Comparison of ENCODE assay signal across 1 cellular context in the genomic region with DNA sequence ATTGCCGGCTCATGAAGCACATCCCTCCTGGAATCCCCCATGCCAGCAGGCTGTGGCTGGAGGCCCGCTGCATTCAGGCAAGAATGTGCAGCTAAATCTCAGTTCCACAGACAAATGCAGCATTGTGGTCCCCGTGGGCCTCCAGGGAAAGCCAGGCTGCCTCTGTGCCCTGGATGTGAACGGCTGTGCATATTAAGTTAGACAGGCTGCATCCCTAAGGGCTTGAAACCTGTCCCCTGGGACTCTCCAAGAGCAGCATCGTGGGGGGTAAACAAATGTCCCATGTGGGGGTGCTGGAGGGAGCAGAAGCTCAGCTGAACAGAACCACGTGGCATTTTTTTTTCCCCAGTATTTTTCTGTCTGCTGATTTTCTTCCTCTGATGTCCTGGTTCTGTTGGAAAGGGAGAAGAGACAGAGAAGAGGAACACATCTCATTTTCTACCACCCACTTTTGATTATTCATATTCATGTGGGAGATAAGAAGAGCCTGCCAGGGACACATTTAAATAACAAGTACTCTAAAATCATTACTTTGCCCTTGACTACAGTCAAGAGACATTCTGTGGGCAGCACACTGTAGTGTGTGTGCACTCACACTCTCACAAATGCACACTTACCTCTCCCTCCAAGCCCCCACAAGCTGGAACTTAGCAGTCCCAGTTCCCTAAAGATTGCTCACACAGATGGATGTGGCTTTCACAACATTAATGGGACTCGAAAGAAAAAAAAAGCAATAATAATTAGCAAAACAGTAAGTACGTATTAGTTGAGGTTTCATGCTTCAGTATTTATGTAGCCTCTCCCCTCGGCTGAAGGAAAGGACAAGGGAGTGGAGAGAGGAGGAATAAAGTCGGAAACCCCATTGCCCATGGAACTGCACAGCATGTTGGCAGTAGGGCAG.
A peak's percentile ranks its signal among the peaks of the same experiment; 100 is the strongest.
TF ChIP-seq lines count a peak whose summit lies in the region.

No MANE protein-coding gene starts in this region.

TF ChIP-seq in GM12878, 131 proteins besides CTCF, POLR2A, EP300 and RAD21:
- TF ChIP-seq NFXL1 (IDR thresholded peaks at IDR 0.05; ENCODE audit: borderline replicate concordance) (no peak), KDM1A (IDR thresholded peaks at IDR 0.05; ENCODE audit: borderline replicate concordance) (no peak), STAT3 (IDR thresholded peaks at IDR 0.05; ENCODE audit: low read depth, low read length) (no peak), ESRRA (IDR thresholded peaks at IDR 0.05; ENCODE audit: low read length) (no peak), MEF2B (IDR thresholded peaks at IDR 0.05; ENCODE audit: partially characterized antibody, poor library complexity, severe bottlenecking) (peak; percentile 96), SPI1 (IDR thresholded peaks at IDR 0.05; ENCODE audit: borderline replicate concordance, insufficient read depth, low read depth, low read length) (peak; percentile 68; the same call in 1 of the 2 replicates), ZNF384 (IDR thresholded peaks at IDR 0.05; ENCODE audit: borderline replicate concordance, low read depth, low read length) (peak; percentile 17; the same call in 1 of the 2 replicates), WRNIP1 (IDR thresholded peaks at IDR 0.05; ENCODE audit: borderline replicate concordance, low read depth, low read length) (no peak), IKZF1 (conservative IDR thresholded peaks at IDR 0.05) (peak; percentile 46), MYB (IDR thresholded peaks at IDR 0.05; ENCODE audit: borderline replicate concordance, low read depth, low read length) (no peak), NFIC (IDR thresholded peaks at IDR 0.05; ENCODE audit: low read depth, low read length) (no peak), ZNF622 (IDR thresholded peaks at IDR 0.05) (no peak), RAD51 (IDR thresholded peaks at IDR 0.05) (0 out of 2 replicates have a peak, but pooled peaks have one; percentile 36), IKZF2 (IDR thresholded peaks at IDR 0.05) (peak; percentile 40 to 53; a peak in 2 of 4 replicates), SUZ12 (IDR thresholded peaks at IDR 0.05; ENCODE audit: unreplicated experiment) (no peak), TAF1 (IDR thresholded peaks at IDR 0.05; ENCODE audit: borderline replicate concordance, low read depth, low read length) (no peak), STAT1 (conservative IDR thresholded peaks at IDR 0.05) (no peak), FOXK2 (IDR thresholded peaks at IDR 0.05) (no peak), PAX5 (IDR thresholded peaks at IDR 0.05; ENCODE audit: borderline replicate concordance, low read depth, low read length) (no peak), MTA2 (IDR thresholded peaks at IDR 0.05; ENCODE audit: low read depth) (peak; percentile 53), LARP7 (IDR thresholded peaks at IDR 0.05) (no peak)
- TF ChIP-seq, protein P1, sequence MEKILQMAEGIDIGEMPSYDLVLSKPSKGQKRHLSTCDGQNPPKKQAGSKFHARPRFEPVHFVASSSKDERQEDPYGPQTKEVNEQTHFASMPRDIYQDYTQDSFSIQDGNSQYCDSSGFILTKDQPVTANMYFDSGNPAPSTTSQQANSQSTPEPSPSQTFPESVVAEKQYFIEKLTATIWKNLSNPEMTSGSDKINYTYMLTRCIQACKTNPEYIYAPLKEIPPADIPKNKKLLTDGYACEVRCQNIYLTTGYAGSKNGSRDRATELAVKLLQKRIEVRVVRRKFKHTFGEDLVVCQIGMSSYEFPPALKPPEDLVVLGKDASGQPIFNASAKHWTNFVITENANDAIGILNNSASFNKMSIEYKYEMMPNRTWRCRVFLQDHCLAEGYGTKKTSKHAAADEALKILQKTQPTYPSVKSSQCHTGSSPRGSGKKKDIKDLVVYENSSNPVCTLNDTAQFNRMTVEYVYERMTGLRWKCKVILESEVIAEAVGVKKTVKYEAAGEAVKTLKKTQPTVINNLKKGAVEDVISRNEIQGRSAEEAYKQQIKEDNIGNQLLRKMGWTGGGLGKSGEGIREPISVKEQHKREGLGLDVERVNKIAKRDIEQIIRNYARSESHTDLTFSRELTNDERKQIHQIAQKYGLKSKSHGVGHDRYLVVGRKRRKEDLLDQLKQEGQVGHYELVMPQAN (conservative IDR thresholded peaks at IDR 0.05) = no peak
- TF ChIP-seq, protein P2, sequence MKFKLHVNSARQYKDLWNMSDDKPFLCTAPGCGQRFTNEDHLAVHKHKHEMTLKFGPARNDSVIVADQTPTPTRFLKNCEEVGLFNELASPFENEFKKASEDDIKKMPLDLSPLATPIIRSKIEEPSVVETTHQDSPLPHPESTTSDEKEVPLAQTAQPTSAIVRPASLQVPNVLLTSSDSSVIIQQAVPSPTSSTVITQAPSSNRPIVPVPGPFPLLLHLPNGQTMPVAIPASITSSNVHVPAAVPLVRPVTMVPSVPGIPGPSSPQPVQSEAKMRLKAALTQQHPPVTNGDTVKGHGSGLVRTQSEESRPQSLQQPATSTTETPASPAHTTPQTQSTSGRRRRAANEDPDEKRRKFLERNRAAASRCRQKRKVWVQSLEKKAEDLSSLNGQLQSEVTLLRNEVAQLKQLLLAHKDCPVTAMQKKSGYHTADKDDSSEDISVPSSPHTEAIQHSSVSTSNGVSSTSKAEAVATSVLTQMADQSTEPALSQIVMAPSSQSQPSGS (IDR thresholded peaks at IDR 0.05; ENCODE audit: low read length) = no peak
- TF ChIP-seq, protein P3, sequence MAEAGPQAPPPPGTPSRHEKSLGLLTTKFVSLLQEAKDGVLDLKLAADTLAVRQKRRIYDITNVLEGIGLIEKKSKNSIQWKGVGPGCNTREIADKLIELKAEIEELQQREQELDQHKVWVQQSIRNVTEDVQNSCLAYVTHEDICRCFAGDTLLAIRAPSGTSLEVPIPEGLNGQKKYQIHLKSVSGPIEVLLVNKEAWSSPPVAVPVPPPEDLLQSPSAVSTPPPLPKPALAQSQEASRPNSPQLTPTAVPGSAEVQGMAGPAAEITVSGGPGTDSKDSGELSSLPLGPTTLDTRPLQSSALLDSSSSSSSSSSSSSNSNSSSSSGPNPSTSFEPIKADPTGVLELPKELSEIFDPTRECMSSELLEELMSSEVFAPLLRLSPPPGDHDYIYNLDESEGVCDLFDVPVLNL (IDR thresholded peaks at IDR 0.05; ENCODE audit: low read depth, low read length) = no peak
- TF ChIP-seq, protein P4, sequence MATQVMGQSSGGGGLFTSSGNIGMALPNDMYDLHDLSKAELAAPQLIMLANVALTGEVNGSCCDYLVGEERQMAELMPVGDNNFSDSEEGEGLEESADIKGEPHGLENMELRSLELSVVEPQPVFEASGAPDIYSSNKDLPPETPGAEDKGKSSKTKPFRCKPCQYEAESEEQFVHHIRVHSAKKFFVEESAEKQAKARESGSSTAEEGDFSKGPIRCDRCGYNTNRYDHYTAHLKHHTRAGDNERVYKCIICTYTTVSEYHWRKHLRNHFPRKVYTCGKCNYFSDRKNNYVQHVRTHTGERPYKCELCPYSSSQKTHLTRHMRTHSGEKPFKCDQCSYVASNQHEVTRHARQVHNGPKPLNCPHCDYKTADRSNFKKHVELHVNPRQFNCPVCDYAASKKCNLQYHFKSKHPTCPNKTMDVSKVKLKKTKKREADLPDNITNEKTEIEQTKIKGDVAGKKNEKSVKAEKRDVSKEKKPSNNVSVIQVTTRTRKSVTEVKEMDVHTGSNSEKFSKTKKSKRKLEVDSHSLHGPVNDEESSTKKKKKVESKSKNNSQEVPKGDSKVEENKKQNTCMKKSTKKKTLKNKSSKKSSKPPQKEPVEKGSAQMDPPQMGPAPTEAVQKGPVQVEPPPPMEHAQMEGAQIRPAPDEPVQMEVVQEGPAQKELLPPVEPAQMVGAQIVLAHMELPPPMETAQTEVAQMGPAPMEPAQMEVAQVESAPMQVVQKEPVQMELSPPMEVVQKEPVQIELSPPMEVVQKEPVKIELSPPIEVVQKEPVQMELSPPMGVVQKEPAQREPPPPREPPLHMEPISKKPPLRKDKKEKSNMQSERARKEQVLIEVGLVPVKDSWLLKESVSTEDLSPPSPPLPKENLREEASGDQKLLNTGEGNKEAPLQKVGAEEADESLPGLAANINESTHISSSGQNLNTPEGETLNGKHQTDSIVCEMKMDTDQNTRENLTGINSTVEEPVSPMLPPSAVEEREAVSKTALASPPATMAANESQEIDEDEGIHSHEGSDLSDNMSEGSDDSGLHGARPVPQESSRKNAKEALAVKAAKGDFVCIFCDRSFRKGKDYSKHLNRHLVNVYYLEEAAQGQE (IDR thresholded peaks at IDR 0.05; ENCODE audit: low read depth, low read length) = no peak
